ENCODE assay signal across 9 cellular contexts in the genomic region with DNA sequence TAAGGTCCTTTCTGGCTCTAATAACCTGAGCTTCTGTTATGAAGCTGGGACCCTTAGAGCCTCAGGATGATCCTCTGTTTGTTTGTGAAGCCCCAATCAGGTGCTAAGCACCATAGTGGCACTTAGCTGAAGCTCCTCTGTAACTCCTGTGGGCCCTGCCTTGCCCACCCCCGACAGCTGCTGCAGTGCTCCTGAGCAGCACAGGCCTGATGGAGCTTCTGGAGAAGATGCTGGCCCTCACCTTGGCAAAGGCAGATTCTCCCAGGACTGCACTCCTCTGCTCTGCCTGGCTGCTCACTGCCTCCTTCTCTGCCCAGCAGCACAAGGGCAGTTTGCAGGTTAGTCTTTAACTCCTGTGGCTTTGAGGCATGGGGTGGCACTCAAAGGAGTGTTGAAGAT. TPM values are rescaled to one million over a fixed set of nuclear protein-coding genes. Genes with fewer than 3 reads are reported as not detected.
DNase-seq lines count a peak whose midpoint lies in the region; ATAC-seq and TF ChIP-seq lines count a peak whose summit lies in the region.
"Had no signal": no experiment of that assay in that cellular context is flagged by ENCODE, and none has a peak within 500 bp of the region (broad histone marks: within the 10 kb centered on the region; RNA-seq: fewer than 3 reads in every experiment).

No MANE protein-coding gene starts in this region.

- intact Hi-C loops in cardiac septum (cut with DNase I): no loop called here

- ATAC-seq in GM19023 (IDR thresholded peaks at IDR 0.05; ENCODE audit: unreplicated experiment) (peak; percentile 25), HG02943 (IDR thresholded peaks at IDR 0.05; ENCODE audit: low read depth, unreplicated experiment) (peak; percentile 29), GM18873 (IDR thresholded peaks at IDR 0.05; ENCODE audit: low FRiP score, unreplicated experiment) (no peak)
- ATAC-seq in activated T-cell treated with anti-CD3 and anti-CD28 coated beads, Interleukin-2, amount 50 U/mL, for 72 hours (replicated peaks in 1 of 2): peak; percentile 5 to 6

- no peaks in the 10 kb centered on the region for H3K9me3 Mint-ChIP-seq in activated T-cell treated with anti-CD3 and anti-CD28 coated beads, Interleukin-2, amount 50 U/mL, for 72 hours
- H3K9me3 Mint-ChIP-seq in HFFc6: no peaks in the 10 kb centered on the region

- H3K27ac Mint-ChIP-seq in activated T-cell treated with anti-CD3 and anti-CD28 coated beads, Interleukin-2, amount 50 U/mL, for 72 hours: peak overlapping the region; percentile 91
- no peak overlapping the region for H3K27ac Mint-ChIP-seq in HFFc6

- H3K36me3 Mint-ChIP-seq in activated T-cell treated with anti-CD3 and anti-CD28 coated beads, Interleukin-2, amount 50 U/mL, for 72 hours (ENCODE audit: insufficient read depth in 2 of 2): no peaks in the 10 kb centered on the region
- no peaks in the 10 kb centered on the region for H3K36me3 Mint-ChIP-seq in HFFc6 (ENCODE audit: low read depth)

- H3K4me3 ChIP-seq in neutrophil (ENCODE audit: low read depth in 1 of 2, low read length in 1 of 2): peak overlapping the region; percentile 25 to 32

- peak overlapping the region; percentile 86 to 93 for H3K4me3 Mint-ChIP-seq in activated T-cell treated with anti-CD3 and anti-CD28 coated beads, Interleukin-2, amount 50 U/mL, for 72 hours
- H3K4me3 Mint-ChIP-seq in HFFc6: no peak overlapping the region

- H3K36me3 ChIP-seq in neutrophil: no peaks in the 10 kb centered on the region

- no peak for DNase-seq in activated T-cell treated with anti-CD3 and anti-CD28 coated beads, Interleukin-2, amount 50 U/mL, for 72 hours
- DNase-seq in cardiac septum (ENCODE audit: low spot score) (no peak), HFFc6 (no peak), COR-L47 (lab: John Stamatoyannopoulos, UW) (no peak)
- DNase-seq: NCI-H2171 had no signal

- H3K4me1 ChIP-seq in neutrophil (ENCODE audit: control insufficient read depth in 1 of 2, insufficient read depth in 1 of 2, low read depth in 1 of 2, low read length in 1 of 2): peaks cover 23 to 24% of the 10 kb centered on the region in 2 experiments

- no peaks in the 10 kb centered on the region for H3K27me3 ChIP-seq in neutrophil

- H3K27ac ChIP-seq in neutrophil: peak overlapping the region; percentile 75

- TF ChIP-seq CTCF in neutrophil (IDR thresholded peaks at IDR 0.05) (no peak), HFFc6 (IDR thresholded peaks at IDR 0.05) (no peak)

- no peaks in the 10 kb centered on the region for H3K9me3 ChIP-seq in neutrophil

- H3K27me3 Mint-ChIP-seq in activated T-cell treated with anti-CD3 and anti-CD28 coated beads, Interleukin-2, amount 50 U/mL, for 72 hours (ENCODE audit: low read depth): no peaks in the 10 kb centered on the region
- peaks cover 14% of the 10 kb centered on the region for H3K27me3 Mint-ChIP-seq in HFFc6 (ENCODE audit: insufficient read depth)

- peaks cover 61% of the 10 kb centered on the region for H3K4me1 Mint-ChIP-seq in activated T-cell treated with anti-CD3 and anti-CD28 coated beads, Interleukin-2, amount 50 U/mL, for 72 hours (ENCODE audit: low read depth)
- H3K4me1 Mint-ChIP-seq in HFFc6 (ENCODE audit: low read depth): peaks cover 7% of the 10 kb centered on the region; the same call in 1 of the 2 replicates

RNA-seq across cellular contexts. Expression of a gene that starts 19.0 kb away (rescaled TPM):
- 10 to 100 TPM; 18.9 to 23.1 TPM for total RNA-seq in activated T-cell treated with anti-CD3 and anti-CD28 coated beads, Interleukin-2, amount 50 U/mL, for 72 hours
- 2.9 TPM for total RNA-seq in cardiac septum
- 10 to 100 TPM in 2 of 6 experiments, 1 to 10 TPM in 4; 8.9 to 10.4 (median 9.1) TPM for total RNA-seq in HFFc6 (2021; fragmentation: NEBNext Ultra II Directional; extraction: Animal tissue kit (Norgen Biotek cat#: 25700))

RNA-seq across cellular contexts. Expression of a gene that starts 51.4 kb away (rescaled TPM):
- total RNA-seq in activated T-cell treated with anti-CD3 and anti-CD28 coated beads, Interleukin-2, amount 50 U/mL, for 72 hours: 100 to 1,000 TPM; 127 to 131 TPM
- 105 TPM for total RNA-seq in cardiac septum
- 10 to 100 TPM; 29.3 to 42.1 (median 37.6) TPM for total RNA-seq in HFFc6 (2021; fragmentation: NEBNext Ultra II Directional; extraction: Animal tissue kit (Norgen Biotek cat#: 25700))
